Comparison of ENCODE assay signal across 8 cellular contexts in genomic region chr1:180981596-180982387, GRCh38. TPM values are rescaled to one million over a fixed set of nuclear protein-coding genes. Genes with fewer than 3 reads are reported as not detected.
A peak's percentile ranks its signal among the peaks of the same experiment; 100 is the strongest.
DNase-seq lines count a peak whose midpoint lies in the region; ATAC-seq and TF ChIP-seq lines count a peak whose summit lies in the region.

No MANE protein-coding gene starts in this region.

- ATAC-seq in HG03571 (IDR thresholded peaks at IDR 0.05; ENCODE audit: unreplicated experiment): peak; percentile 80
- ATAC-seq in activated T-helper 17 cell treated with anti-CD3 and anti-CD28 coated beads, Interleukin-2, amount 50 U/mL, for 72 hours (replicated peaks): peak; percentile 79
- no peak for ATAC-seq in SK-N-SH treated with all-trans-retinoic acid at 6 μM for 48 hours

- peaks cover 5% of the 10 kb centered on the region for H3K4me1 Mint-ChIP-seq in MCF 10A (ENCODE audit: insufficient read depth, unreplicated experiment)
- peaks cover 18% of the 10 kb centered on the region for H3K4me1 Mint-ChIP-seq in activated T-helper 17 cell treated with anti-CD3 and anti-CD28 coated beads, Interleukin-2, amount 50 U/mL, for 72 hours

- H3K27ac ChIP-seq in breast epithelium (no peak overlapping the region), uterus (no peak overlapping the region)

- no TSS peak for BruUV-seq in MCF 10A (replicated peaks; lab: Mats Ljungman, UMichigan)

- intact Hi-C loops in MCF 10A (cut with micrococcal nuclease) (no loop called here), breast epithelium (cut with DNase I; ENCODE audit: low total_unique reads) (no loop called here), uterus (cut with DNase I; ENCODE audit: low total_unique reads) (no loop called here)

- H3K27me3 ChIP-seq in breast epithelium (no peaks in the 10 kb centered on the region), uterus (no peaks in the 10 kb centered on the region)

- H3K36me3 ChIP-seq in breast epithelium: peaks cover 3% of the 10 kb centered on the region
- H3K36me3 ChIP-seq in uterus: no peaks in the 10 kb centered on the region

- no peak overlapping the region for H3K4me3 Mint-ChIP-seq in MCF 10A (ENCODE audit: unreplicated experiment)
- H3K4me3 Mint-ChIP-seq in activated T-helper 17 cell treated with anti-CD3 and anti-CD28 coated beads, Interleukin-2, amount 50 U/mL, for 72 hours: peak overlapping the region; percentile 9

- H3K4me1 ChIP-seq in breast epithelium: no peaks in the 10 kb centered on the region
- H3K4me1 ChIP-seq in uterus: no peaks in the 10 kb centered on the region

- peaks cover 99% of the 10 kb centered on the region for H3K36me3 Mint-ChIP-seq in MCF 10A (ENCODE audit: insufficient read depth, unreplicated experiment)
- H3K36me3 Mint-ChIP-seq in activated T-helper 17 cell treated with anti-CD3 and anti-CD28 coated beads, Interleukin-2, amount 50 U/mL, for 72 hours (ENCODE audit: low read depth): peaks cover 100% of the 10 kb centered on the region

- TF ChIP-seq CTCF in MCF 10A (IDR thresholded peaks at IDR 0.05; ENCODE audit: unreplicated experiment): no peak
- no peak for TF ChIP-seq CTCF in breast epithelium (IDR thresholded peaks at IDR 0.05)
- TF ChIP-seq CTCF in uterus (IDR thresholded peaks at IDR 0.05): no peak

- CTCF ChIA-PET in MCF 10A (lab: Yijun Ruan, JAX): interaction anchor here (0.6 kb wide), 1 partner anchor 104 kb away, joined by 3 read pairs; no protein-coding TSS in a partner anchor

- TF ChIP-seq POLR2A in breast epithelium (IDR thresholded peaks at IDR 0.05) (no peak), uterus (IDR thresholded peaks at IDR 0.05) (no peak)

- H3K4me3 ChIP-seq in breast epithelium (no peak overlapping the region), uterus (no peak overlapping the region)

- peak overlapping the region; percentile 29 for H3K27ac Mint-ChIP-seq in MCF 10A (ENCODE audit: low read depth, unreplicated experiment)
- peak overlapping the region; percentile 42 for H3K27ac Mint-ChIP-seq in activated T-helper 17 cell treated with anti-CD3 and anti-CD28 coated beads, Interleukin-2, amount 50 U/mL, for 72 hours

- no peaks in the 10 kb centered on the region for H3K27me3 Mint-ChIP-seq in MCF 10A (ENCODE audit: insufficient read depth, unreplicated experiment)
- H3K27me3 Mint-ChIP-seq in activated T-helper 17 cell treated with anti-CD3 and anti-CD28 coated beads, Interleukin-2, amount 50 U/mL, for 72 hours: no peaks in the 10 kb centered on the region

- POLR2A ChIA-PET in MCF 10A (lab: Yijun Ruan, JAX): no interaction called here

- no peaks in the 10 kb centered on the region for H3K9me3 ChIP-seq in breast epithelium
- H3K9me3 ChIP-seq in uterus: no peaks in the 10 kb centered on the region

- no peak for DNase-seq in MCF 10A (ENCODE audit: unreplicated experiment)
- DNase-seq in breast epithelium (ENCODE audit: low spot score in 2 of 2): no peak
- peak; percentile 76 for DNase-seq in smooth muscle cell of the brain vasculature (ENCODE audit: low read depth, low spot score)
- DNase-seq in uterus: no peak
- DNase-seq in NK-92 treated with Interleukin-12 subunit alpha and Interleukin-12 subunit beta, amount 100 ng/mL, for 24 hours (lab: John Stamatoyannopoulos, UW): no peak

- no peaks in the 10 kb centered on the region for H3K9me3 Mint-ChIP-seq in MCF 10A (ENCODE audit: unreplicated experiment)
- H3K9me3 Mint-ChIP-seq in activated T-helper 17 cell treated with anti-CD3 and anti-CD28 coated beads, Interleukin-2, amount 50 U/mL, for 72 hours: no peaks in the 10 kb centered on the region

TF ChIP-seq in SK-N-SH treated with all-trans-retinoic acid at 6 μM for 48 hours, 23 proteins besides CTCF, POLR2A, EP300 and RAD21:
- TF ChIP-seq, protein P1, sequence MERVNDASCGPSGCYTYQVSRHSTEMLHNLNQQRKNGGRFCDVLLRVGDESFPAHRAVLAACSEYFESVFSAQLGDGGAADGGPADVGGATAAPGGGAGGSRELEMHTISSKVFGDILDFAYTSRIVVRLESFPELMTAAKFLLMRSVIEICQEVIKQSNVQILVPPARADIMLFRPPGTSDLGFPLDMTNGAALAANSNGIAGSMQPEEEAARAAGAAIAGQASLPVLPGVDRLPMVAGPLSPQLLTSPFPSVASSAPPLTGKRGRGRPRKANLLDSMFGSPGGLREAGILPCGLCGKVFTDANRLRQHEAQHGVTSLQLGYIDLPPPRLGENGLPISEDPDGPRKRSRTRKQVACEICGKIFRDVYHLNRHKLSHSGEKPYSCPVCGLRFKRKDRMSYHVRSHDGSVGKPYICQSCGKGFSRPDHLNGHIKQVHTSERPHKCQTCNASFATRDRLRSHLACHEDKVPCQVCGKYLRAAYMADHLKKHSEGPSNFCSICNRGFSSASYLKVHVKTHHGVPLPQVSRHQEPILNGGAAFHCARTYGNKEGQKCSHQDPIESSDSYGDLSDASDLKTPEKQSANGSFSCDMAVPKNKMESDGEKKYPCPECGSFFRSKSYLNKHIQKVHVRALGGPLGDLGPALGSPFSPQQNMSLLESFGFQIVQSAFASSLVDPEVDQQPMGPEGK (CRISPR knock-in tag; IDR thresholded peaks at IDR 0.05; ENCODE audit: borderline replicate concordance): no peak
- TF ChIP-seq ZNF70 (CRISPR knock-in tag; IDR thresholded peaks at IDR 0.05): no peak
- TF ChIP-seq ESRRG (CRISPR knock-in tag; IDR thresholded peaks at IDR 0.05): no peak
- TF ChIP-seq CREB5 (CRISPR knock-in tag; IDR thresholded peaks at IDR 0.05; ENCODE audit: low read depth): no peak
- TF ChIP-seq, protein P2, sequence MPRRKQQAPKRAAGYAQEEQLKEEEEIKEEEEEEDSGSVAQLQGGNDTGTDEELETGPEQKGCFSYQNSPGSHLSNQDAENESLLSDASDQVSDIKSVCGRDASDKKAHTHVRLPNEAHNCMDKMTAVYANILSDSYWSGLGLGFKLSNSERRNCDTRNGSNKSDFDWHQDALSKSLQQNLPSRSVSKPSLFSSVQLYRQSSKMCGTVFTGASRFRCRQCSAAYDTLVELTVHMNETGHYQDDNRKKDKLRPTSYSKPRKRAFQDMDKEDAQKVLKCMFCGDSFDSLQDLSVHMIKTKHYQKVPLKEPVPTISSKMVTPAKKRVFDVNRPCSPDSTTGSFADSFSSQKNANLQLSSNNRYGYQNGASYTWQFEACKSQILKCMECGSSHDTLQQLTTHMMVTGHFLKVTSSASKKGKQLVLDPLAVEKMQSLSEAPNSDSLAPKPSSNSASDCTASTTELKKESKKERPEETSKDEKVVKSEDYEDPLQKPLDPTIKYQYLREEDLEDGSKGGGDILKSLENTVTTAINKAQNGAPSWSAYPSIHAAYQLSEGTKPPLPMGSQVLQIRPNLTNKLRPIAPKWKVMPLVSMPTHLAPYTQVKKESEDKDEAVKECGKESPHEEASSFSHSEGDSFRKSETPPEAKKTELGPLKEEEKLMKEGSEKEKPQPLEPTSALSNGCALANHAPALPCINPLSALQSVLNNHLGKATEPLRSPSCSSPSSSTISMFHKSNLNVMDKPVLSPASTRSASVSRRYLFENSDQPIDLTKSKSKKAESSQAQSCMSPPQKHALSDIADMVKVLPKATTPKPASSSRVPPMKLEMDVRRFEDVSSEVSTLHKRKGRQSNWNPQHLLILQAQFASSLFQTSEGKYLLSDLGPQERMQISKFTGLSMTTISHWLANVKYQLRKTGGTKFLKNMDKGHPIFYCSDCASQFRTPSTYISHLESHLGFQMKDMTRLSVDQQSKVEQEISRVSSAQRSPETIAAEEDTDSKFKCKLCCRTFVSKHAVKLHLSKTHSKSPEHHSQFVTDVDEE (CRISPR knock-in tag; IDR thresholded peaks at IDR 0.05): no peak
- TF ChIP-seq ZNF565 (CRISPR knock-in tag; conservative IDR thresholded peaks at IDR 0.05; ENCODE audit: low read depth): no peak
- no peak for TF ChIP-seq ZNF8 (CRISPR knock-in tag; IDR thresholded peaks at IDR 0.05)
- no peak for TF ChIP-seq BACH2 (CRISPR knock-in tag; IDR thresholded peaks at IDR 0.05; ENCODE audit: borderline replicate concordance)
- no peak for TF ChIP-seq ZFP3 (CRISPR knock-in tag; IDR thresholded peaks at IDR 0.05)
- TF ChIP-seq ZC3H10 (CRISPR knock-in tag; IDR thresholded peaks at IDR 0.05): no peak
- no peak for TF ChIP-seq RARB (CRISPR knock-in tag; IDR thresholded peaks at IDR 0.05)
- no peak for TF ChIP-seq ARNTL (CRISPR knock-in tag; IDR thresholded peaks at IDR 0.05; ENCODE audit: borderline replicate concordance, low read depth)

RNA-seq across cellular contexts. Expression of gene STX6, which starts 40.9 kb away (rescaled TPM):
- 34.6 and 44.4 TPM in 2 replicates for total RNA-seq in MCF 10A (2022)
- total RNA-seq in breast epithelium: 10 to 100 TPM; 20.2 to 33.7 (median 25.6) TPM
- 10 to 100 TPM; 17.5 to 26.4 TPM for total RNA-seq in activated T-helper 17 cell treated with anti-CD3 and anti-CD28 coated beads, Interleukin-2, amount 50 U/mL, for 72 hours
- total RNA-seq in uterus: 10 to 100 TPM in 3 of 4 donors, 1 to 10 TPM in 1; 3.1 to 42.5 (median 17.5) TPM

RNA-seq across cellular contexts. Expression of gene MR1, which starts 52.0 kb away (rescaled TPM):
- total RNA-seq in MCF 10A (2022): 33.4 and 46.6 TPM in 2 replicates
- 10 to 100 TPM; 12.8 to 23.4 (median 15.2) TPM for total RNA-seq in breast epithelium
- 10 to 100 TPM; 21.9 to 26.1 TPM for total RNA-seq in activated T-helper 17 cell treated with anti-CD3 and anti-CD28 coated beads, Interleukin-2, amount 50 U/mL, for 72 hours
- total RNA-seq in uterus: 10 to 100 TPM; 13.8 to 29.7 (median 16.2) TPM
